Comparison of ENCODE assay signal across 17 cellular contexts in the genomic region with DNA sequence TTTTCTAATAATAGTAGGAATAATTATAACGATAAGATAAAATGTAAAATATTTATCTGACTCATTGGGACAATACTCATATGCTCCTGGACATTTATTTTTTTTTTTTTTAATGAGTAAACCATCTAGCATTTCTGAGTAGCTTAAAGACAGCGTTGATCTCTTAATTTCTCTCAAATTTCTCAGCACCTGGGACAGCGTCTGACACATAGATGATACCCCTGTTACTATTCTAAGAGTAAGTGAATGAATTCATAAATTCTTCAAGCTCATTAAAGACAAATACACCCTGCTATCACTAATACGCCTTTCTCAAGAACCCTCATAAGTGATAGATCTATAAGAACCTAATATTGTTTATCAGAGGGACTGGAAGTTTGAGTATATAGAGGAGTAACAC. TPM values are rescaled to one million over a fixed set of nuclear protein-coding genes. Genes with fewer than 3 reads are reported as not detected.
DNase-seq lines count a peak whose midpoint lies in the region; ATAC-seq, FAIRE-seq and TF ChIP-seq lines count a peak whose summit lies in the region.
"Had no signal": no experiment of that assay in that cellular context is flagged by ENCODE, and none has a peak within 500 bp of the region (broad histone marks: within the 10 kb centered on the region; RNA-seq: fewer than 3 reads in every experiment).

No MANE protein-coding gene starts in this region.

- WGBS in K562 (ENCODE audit: insufficient coverage, low coverage, missing lambda C conversion rate), result 15% methylated on average over 4 of the region's 4 CpGs

- intact Hi-C loops in K562 (cut with micrococcal nuclease), result no loop called here
- intact Hi-C loops in sciatic nerve (cut with DNase I), result no loop called here

- POLR2A ChIA-PET in K562 (lab: Yijun Ruan, JAX), result interaction anchor here (1.4 kb wide), 1 partner anchor 10 kb away, joined by 3 read pairs; no protein-coding TSS in a partner anchor

- no peak for TF ChIP-seq RAD21 in K562 (CRISPR knock-in tag; conservative IDR thresholded peaks at IDR 0.05 in 1 of 2, IDR thresholded peaks at IDR 0.05 in 1 of 2)

- H3K9me3 Mint-ChIP-seq in GM23338, result peaks cover 6% of the 10 kb centered on the region; the same call in 1 of the 3 replicates

- H3K36me3 Mint-ChIP-seq in GM23338 (ENCODE audit: low read depth), result no peaks in the 10 kb centered on the region
- H3K36me3 Mint-ChIP-seq: CD4-positive, alpha-beta memory T cell had no signal

- H3K9me3 ChIP-seq in K562 (replicated peaks; ENCODE audit: control insufficient read depth, insufficient read depth, low read depth, low read length), result no peaks in the 10 kb centered on the region

- TF ChIP-seq POLR2A in K562 (conservative IDR thresholded peaks at IDR 0.05), result no peak

- H3K4me2 ChIP-seq in GM23338 (no peak overlapping the region), K562 (ENCODE audit: insufficient read depth, low read length) (no peak overlapping the region)

- TF ChIP-seq CTCF in GM23338 (conservative IDR thresholded peaks at IDR 0.05; ENCODE audit: low read depth in 2 of 2) (no peak), K562 (IDR thresholded peaks at IDR 0.05 in 2 of 3, conservative IDR thresholded peaks at IDR 0.05 in 1 of 3; ENCODE audit: insufficient read depth in 2 of 3, low read depth in 1 of 3, low read length in 3 of 3) (no peak)

- H3K27me3 Mint-ChIP-seq in GM23338 (ENCODE audit: insufficient read depth, low read depth, poor library complexity), result no peaks in the 10 kb centered on the region

- H3K27ac ChIP-seq in GM23338 (ENCODE audit: low read depth), result no peak overlapping the region
- H3K27ac ChIP-seq in K562 (ENCODE audit: extremely low read depth, low read depth, low read length), result no peak overlapping the region

- H2AFZ ChIP-seq in GM23338 (no peak overlapping the region), K562 (ENCODE audit: low read depth, low read length) (no peak overlapping the region)

- H4K20me1 ChIP-seq in GM23338 (replicated peaks; ENCODE audit: insufficient read depth), result no peaks in the 10 kb centered on the region
- H4K20me1 ChIP-seq in K562 (replicated peaks; ENCODE audit: control insufficient read depth, insufficient read depth, low read length), result no peaks in the 10 kb centered on the region

- no peak for FAIRE-seq in K562 (lab: Jason Lieb, UNC)

- no TSS peak for BruUV-seq in K562 (replicated peaks; lab: Mats Ljungman, UMichigan)

- no peaks in the 10 kb centered on the region for H3F3A ChIP-seq in GM23338 (replicated peaks; ENCODE audit: low read depth)

- DNase-seq in GM23338 (ENCODE audit: low spot score) (peak; percentile 15), LHCN-M2 (ENCODE audit: low read depth) (peak; percentile 7), K562 (ENCODE audit: extremely low read depth in 1 of 4, low spot score in 3 of 4) (no peak), myocyte (ENCODE audit: low read depth) (peak; percentile 21), sciatic nerve (ENCODE audit: low spot score) (no peak)
- DNase-seq: Calu3; CD4-positive, alpha-beta memory T cell; GOT3; NCI-H1417; NCI-H187 treated with DMSO at 0.1 percent for 48 hours; NCI-H345; NCI-H526 treated with DMSO at 0.1 percent for 48 hours; RPMI8226; SIG-M5 had no signal

- H3K4me3 Mint-ChIP-seq in GM23338, result no peak overlapping the region
- H3K4me3 Mint-ChIP-seq: CD4-positive, alpha-beta memory T cell had no signal

- no peaks in the 10 kb centered on the region for H3K4me1 Mint-ChIP-seq in GM23338
- H3K4me1 Mint-ChIP-seq: CD4-positive, alpha-beta memory T cell had no signal

- no peaks in the 10 kb centered on the region for H3K27me3 ChIP-seq in GM23338 (ENCODE audit: insufficient read depth)
- no peaks in the 10 kb centered on the region for H3K27me3 ChIP-seq in K562 (ENCODE audit: control insufficient read depth in 2 of 2, insufficient read depth in 2 of 2, low read length in 2 of 2)

- no peaks in the 10 kb centered on the region for H3K9me1 ChIP-seq in K562 (ENCODE audit: control insufficient read depth, insufficient read depth, low read length)

- H3K36me3 ChIP-seq in GM23338 (ENCODE audit: insufficient read depth), result no peaks in the 10 kb centered on the region
- H3K36me3 ChIP-seq in K562 (ENCODE audit: control insufficient read depth, insufficient read depth, low read length), result no peaks in the 10 kb centered on the region

- H3K79me2 ChIP-seq in GM23338 (replicated peaks; ENCODE audit: insufficient read depth), result no peaks in the 10 kb centered on the region
- no peaks in the 10 kb centered on the region for H3K79me2 ChIP-seq in K562 (ENCODE audit: control insufficient read depth, insufficient read depth, low read length)

- no peak overlapping the region for H3K9ac ChIP-seq in K562 (ENCODE audit: insufficient read depth in 1 of 2, low read depth in 2 of 2, low read length in 2 of 2)

- TF ChIP-seq EP300 in K562 (IDR thresholded peaks at IDR 0.05; ENCODE audit: low read length), result no peak

- CTCF ChIA-PET in K562 (lab: Yijun Ruan, JAX; ENCODE audit: low intra/inter-chr PET ratio), result interaction anchor here (0.7 kb wide), 1 partner anchor 1078 kb away, joined by 3 read pairs; no protein-coding TSS in a partner anchor

- ATAC-seq in GM23338, result no peak
- no peak for ATAC-seq in K562
- ATAC-seq in HG03280 (IDR thresholded peaks at IDR 0.05; ENCODE audit: unreplicated experiment), result no peak
- ATAC-seq in sciatic nerve, result no peak
- ATAC-seq in HG03460 (IDR thresholded peaks at IDR 0.05; ENCODE audit: unreplicated experiment), result no peak

- in situ Hi-C loops in K562 (cut with MboI), result no loop called here

- no peak overlapping the region for H3K27ac Mint-ChIP-seq in GM23338
- H3K27ac Mint-ChIP-seq: CD4-positive, alpha-beta memory T cell had no signal

- H3K4me3 ChIP-seq in GM23338 (no peak overlapping the region), K562 (no peak overlapping the region)

- H3K4me1 ChIP-seq in GM23338 (ENCODE audit: insufficient read depth) (no peaks in the 10 kb centered on the region), K562 (replicated peaks in 1 of 2; ENCODE audit: control insufficient read depth in 2 of 2, insufficient read depth in 2 of 2, low read length in 2 of 2) (no peaks in the 10 kb centered on the region)

- H3K9me2 ChIP-seq in GM23338 (ENCODE audit: insufficient read depth), result no peaks in the 10 kb centered on the region

TF ChIP-seq in GM23338, 12 proteins besides CTCF, POLR2A, EP300 and RAD21 (continues in another document):
- TF ChIP-seq POLR2AphosphoS5 (IDR thresholded peaks at IDR 0.05; ENCODE audit: low read depth), result no peak

TF ChIP-seq in K562, 482 proteins besides CTCF, POLR2A, EP300 and RAD21 (continues in another document):
- TF ChIP-seq FOS (IDR thresholded peaks at IDR 0.05; ENCODE audit: extremely low read depth, insufficient read length) (no peak), EHMT2 (IDR thresholded peaks at IDR 0.05) (peak; percentile 84), ARNT (IDR thresholded peaks at IDR 0.05) (no peak)
- TF ChIP-seq, protein P1, sequence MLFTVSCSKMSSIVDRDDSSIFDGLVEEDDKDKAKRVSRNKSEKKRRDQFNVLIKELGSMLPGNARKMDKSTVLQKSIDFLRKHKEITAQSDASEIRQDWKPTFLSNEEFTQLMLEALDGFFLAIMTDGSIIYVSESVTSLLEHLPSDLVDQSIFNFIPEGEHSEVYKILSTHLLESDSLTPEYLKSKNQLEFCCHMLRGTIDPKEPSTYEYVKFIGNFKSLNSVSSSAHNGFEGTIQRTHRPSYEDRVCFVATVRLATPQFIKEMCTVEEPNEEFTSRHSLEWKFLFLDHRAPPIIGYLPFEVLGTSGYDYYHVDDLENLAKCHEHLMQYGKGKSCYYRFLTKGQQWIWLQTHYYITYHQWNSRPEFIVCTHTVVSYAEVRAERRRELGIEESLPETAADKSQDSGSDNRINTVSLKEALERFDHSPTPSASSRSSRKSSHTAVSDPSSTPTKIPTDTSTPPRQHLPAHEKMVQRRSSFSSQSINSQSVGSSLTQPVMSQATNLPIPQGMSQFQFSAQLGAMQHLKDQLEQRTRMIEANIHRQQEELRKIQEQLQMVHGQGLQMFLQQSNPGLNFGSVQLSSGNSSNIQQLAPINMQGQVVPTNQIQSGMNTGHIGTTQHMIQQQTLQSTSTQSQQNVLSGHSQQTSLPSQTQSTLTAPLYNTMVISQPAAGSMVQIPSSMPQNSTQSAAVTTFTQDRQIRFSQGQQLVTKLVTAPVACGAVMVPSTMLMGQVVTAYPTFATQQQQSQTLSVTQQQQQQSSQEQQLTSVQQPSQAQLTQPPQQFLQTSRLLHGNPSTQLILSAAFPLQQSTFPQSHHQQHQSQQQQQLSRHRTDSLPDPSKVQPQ (CRISPR knock-in tag; IDR thresholded peaks at IDR 0.05; ENCODE audit: borderline replicate concordance), result no peak

RNA-seq across cellular contexts. Expression of a gene that starts 12.0 kb away (rescaled TPM):
- total RNA-seq in GM23338 (2014; rRNA removed; shearing (Covaris generic)), result 0.10 TPM in 1 of 2 replicates, not detected in the other
- polyA plus RNA-seq in GM23338 (2016; fragmentation: Nextera tagmentation; extraction: Ambion mirVana), result not detected in 2 replicates
- 0.26 TPM in 1 of 2 replicates, not detected in the other for total RNA-seq in LHCN-M2 (2014; rRNA removed)
- not detected for polyA plus RNA-seq in LHCN-M2 (2012)
- 0.77 and 0.90 TPM in 2 replicates for total RNA-seq in K562 (2011; cell fraction: chromatin; rRNA removed; ENCODE audit: low replicate concordance)
- 0.17 and 0.26 TPM in 2 replicates for total RNA-seq in K562 (2011; cell fraction: nucleolus; rRNA removed)
- total RNA-seq in K562 (2011; cell fraction: nucleoplasm; rRNA removed), result 0.37 and 0.61 TPM in 2 replicates
- total RNA-seq in K562 (2014; rRNA removed), result not detected in 2 replicates
- not detected in 2 replicates for total RNA-seq in K562 (2014; rRNA removed; fragmentation: Illumina TruSeq; extraction: Trizol)
- total RNA-seq in K562 (2015; rRNA removed; fragmentation: Illumina TruSeq; extraction: Trizol), result not detected in 2 replicates
- not detected in 2 replicates for total RNA-seq in K562 (2021)
- 0.13 TPM in 1 of 2 replicates, not detected in the other for polyA plus RNA-seq in K562 (2011; rRNA removed)
- 0.03 and 0.13 TPM in 2 replicates for polyA plus RNA-seq in K562 (2011; cell fraction: cytosol; rRNA removed)
- polyA plus RNA-seq in K562 (2011; cell fraction: nucleus; rRNA removed), result 0.17 TPM in 1 of 2 replicates, not detected in the other
- not detected in 2 replicates for polyA plus RNA-seq in K562 (2012)
- polyA plus RNA-seq in K562 (2014; fragmentation: Illumina TruSeq; extraction: Trizol), result not detected in 2 replicates
- polyA plus RNA-seq in K562 (2014; fragmentation: Nextera tagmentation; extraction: Ambion mirVana), result not detected
- 0.09 TPM in 1 of 2 replicates, not detected in the other for polyA plus RNA-seq in K562 (2014; rRNA removed)
- 0.15 and 0.60 TPM in 2 replicates for polyA minus RNA-seq in K562 (2011; rRNA and poly(A)+ RNA removed)
- not detected in 2 replicates for polyA minus RNA-seq in K562 (2011; cell fraction: cytosol; rRNA and poly(A)+ RNA removed)
- polyA minus RNA-seq in K562 (2011; cell fraction: nucleus; rRNA and poly(A)+ RNA removed), result not detected in 2 replicates
- not detected in 2 replicates for total RNA-seq in myocyte
- polyA plus RNA-seq in myocyte (2012), result not detected
- total RNA-seq in sciatic nerve, result 0.13 TPM
- total RNA-seq: Calu3; CD4-positive, alpha-beta memory T cell had no signal
- polyA plus RNA-seq: BJ; CD4-positive, alpha-beta memory T cell had no signal

Comparison
In these comparisons a context has a peak if more than half of its experiments do, and no peak if none do; other contexts are left out.
1. DNase-seq: peak in GM23338 (single experiment), LHCN-M2 (single experiment) and myocyte (single experiment); none in K562 (0 of 4) and sciatic nerve (single experiment).